In genomic region chr5:65010841-65011240, GRCh38 we compare ENCODE assay signal across 27 cellular contexts.
"Had no signal": no experiment of that assay in that cellular context is flagged by ENCODE, and none has a peak within 500 bp of the region (broad histone marks: within the 10 kb centered on the region; RNA-seq: fewer than 3 reads in every experiment).

No MANE protein-coding gene starts in this region.

- H3K4me3 ChIP-seq: K562, SJCRH30, SK-N-MC had no signal

- H3K27me3 ChIP-seq: SJCRH30 had no signal

- DNase-seq: activated CD4-positive, alpha-beta memory T cell treated with anti-CD3 and anti-CD28 coated beads for 36 hours; activated CD4-positive, alpha-beta T cell treated with anti-CD3 and anti-CD28 coated beads for 4 hours; activated CD4-positive, alpha-beta T cell treated with anti-CD3 and anti-CD28 coated beads, Interleukin-2, amount 50 U/mL, for 1 hour; activated CD4-positive, CD25-positive, alpha-beta regulatory T cell treated with anti-CD3 and anti-CD28 coated beads, Interleukin-2, amount 50 U/mL, for 72 hours; activated CD8-positive, alpha-beta memory T cell treated with anti-CD3 and anti-CD28 coated beads, Interleukin-2, amount 50 U/mL, for 4 hours; activated gamma-delta T cell treated with Interleukin-2 at 50 U/mL for 16 hours; activated naive CD4-positive, alpha-beta T cell treated with anti-CD3 and anti-CD28 coated beads, Interleukin-2, amount 10 ng/mL, durations not matched to agents 7 days and 5 days; activated naive CD8-positive, alpha-beta T cell treated with anti-CD3 and anti-CD28 coated beads, Interleukin-2, amount 50 U/mL, for 24 hours; activated T-cell treated with anti-CD3 and anti-CD28 coated beads for 4 hours; activated T-cell treated with anti-CD3 and anti-CD28 coated beads, Interleukin-2, amount 50 U/mL, for 4 hours; anterior cingulate cortex; caudate nucleus; NCI-H1105 treated with DMSO at 0.1 percent for 48 hours; NCI-H1436; NCI-H1694; NCI-H1930; NCI-H2081 treated with DMSO at 0.1 percent for 48 hours; NCI-H226; NCI-H446 treated with DMSO at 0.1 percent for 48 hours; NCI-H524; NCI-H69; SHP77; SJCRH30 had no signal

- ATAC-seq: activated naive CD8-positive, alpha-beta T cell treated with anti-CD3 and anti-CD28 coated beads, Interleukin-2, amount 50 U/mL, for 24 hours; activated T-cell treated with anti-CD3 and anti-CD28 coated beads, Interleukin-2, amount 50 U/mL, for 4 hours; K562 had no signal

- H3K9me3 ChIP-seq: SJCRH30 had no signal

- H3K27ac ChIP-seq: SJCRH30, SK-N-MC had no signal

- FAIRE-seq: bronchial epithelial cell, K562, TTC549 had no signal

- H3K4me1 ChIP-seq: SJCRH30 had no signal

- H3K36me3 ChIP-seq: SJCRH30 had no signal
